Comparison of ENCODE assay signal across 8 cellular contexts in the genomic region with DNA sequence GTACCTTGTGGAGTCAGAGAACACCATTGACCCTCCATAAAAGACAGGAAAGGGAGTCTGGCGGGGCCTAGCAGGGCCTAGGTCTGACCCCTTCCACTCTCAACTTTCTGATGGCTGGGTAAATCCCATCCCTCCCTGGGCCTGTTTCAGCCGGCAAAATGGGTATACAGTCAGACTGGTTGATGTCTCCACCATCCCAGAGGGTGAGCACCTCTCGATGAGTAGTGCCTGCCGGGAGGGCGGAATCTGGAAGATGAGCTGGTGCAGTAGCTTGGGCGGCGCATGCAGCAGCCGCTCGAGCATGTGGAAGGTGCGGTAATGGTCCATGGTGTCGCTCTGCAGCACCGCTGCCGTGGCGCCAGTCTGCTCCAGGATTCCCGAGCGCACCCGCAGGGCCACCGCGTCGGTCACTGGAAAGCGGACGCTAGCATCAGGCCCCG. TPM values are rescaled to one million over a fixed set of nuclear protein-coding genes. Genes with fewer than 3 reads are reported as not detected.
DNase-seq lines count a peak whose midpoint lies in the region; ATAC-seq and TF ChIP-seq lines count a peak whose summit lies in the region.

No MANE protein-coding gene starts in this region.

- H2BK5ac ChIP-seq in mesendoderm (ENCODE audit: low read length) = no peak overlapping the region

- H3K79me1 ChIP-seq in mesendoderm (ENCODE audit: low read length) = peaks cover 9% of the 10 kb centered on the region

- H3K4me1 ChIP-seq in KMS-11 (ENCODE audit: low read depth, poor library complexity, severe bottlenecking) (peaks cover 48% of the 10 kb centered on the region), mesendoderm (ENCODE audit: control insufficient read depth, low read depth, low read length) (peaks cover 6% of the 10 kb centered on the region)

- H3K27me3 ChIP-seq in KMS-11 (ENCODE audit: insufficient read depth, low read depth) (no peaks in the 10 kb centered on the region), mesendoderm (ENCODE audit: insufficient read depth, low read length, poor library complexity) (no peaks in the 10 kb centered on the region)

- no peaks in the 10 kb centered on the region for H4K20me1 ChIP-seq in KMS-11 (ENCODE audit: insufficient read depth)

- peak overlapping the region; percentile 83 for H3K4me3 Mint-ChIP-seq in Calu3 (ENCODE audit: low read depth, unreplicated experiment)
- H3K4me3 Mint-ChIP-seq in brain = peak overlapping the region; percentile 87 to 99 (median 94)

- ATAC-seq in GM21717 (IDR thresholded peaks at IDR 0.05; ENCODE audit: unreplicated experiment) = no peak
- ATAC-seq in HG02885 (IDR thresholded peaks at IDR 0.05; ENCODE audit: poor library complexity, unreplicated experiment) = no peak
- ATAC-seq in HG02623 (IDR thresholded peaks at IDR 0.05; ENCODE audit: unreplicated experiment) = no peak

- no peak overlapping the region for H3K23ac ChIP-seq in mesendoderm (ENCODE audit: low read length)

- H3K27me3 Mint-ChIP-seq in Calu3 (ENCODE audit: unreplicated experiment) (no peaks in the 10 kb centered on the region), brain (peaks cover 15% of the 10 kb centered on the region)

- DNase-seq in Calu3 (peak; percentile 32), mesendoderm (no peak), islet precursor cell (no peak)

- H3K79me2 ChIP-seq in KMS-11 (ENCODE audit: insufficient read depth, low read depth) = peaks cover 25% of the 10 kb centered on the region
- H3K79me2 ChIP-seq in mesendoderm (ENCODE audit: control insufficient read depth, insufficient read depth, low read length) = peaks cover 3% of the 10 kb centered on the region

- H3K36me3 ChIP-seq in KMS-11 (ENCODE audit: insufficient read depth) = no peaks in the 10 kb centered on the region
- peaks cover 14% of the 10 kb centered on the region for H3K36me3 ChIP-seq in mesendoderm (ENCODE audit: control insufficient read depth, insufficient read depth, low read length)

- WGBS in mesendoderm (ENCODE audit: extremely low coverage, insufficient coverage, low lambda C conversion rate) = no CpG with 5 or more reads among the region's 23 CpGs

- CTCF ChIA-PET in Calu3 (lab: Charles Lee) = interaction anchor here (0.6 to 3.3 kb wide), 26 partner anchors 9 to 304 kb away, joined by 3 to 37 read pairs (median 5); partner anchors contain the start of genes BANF1, CFL1, FOSL1 and KAT5

- no peak overlapping the region for H4K5ac ChIP-seq in mesendoderm (ENCODE audit: low read length)

- H4K8ac ChIP-seq in mesendoderm (ENCODE audit: low read depth, low read length) = no peak overlapping the region

- no peak overlapping the region for H2BK120ac ChIP-seq in mesendoderm (ENCODE audit: low read depth, low read length)

- TF ChIP-seq CTCF in Calu3 (IDR thresholded peaks at IDR 0.05; ENCODE audit: unreplicated experiment) (no peak), KMS-11 (conservative IDR thresholded peaks at IDR 0.05; ENCODE audit: low read depth, low read length) (no peak), brain (conservative IDR thresholded peaks at IDR 0.05) (no peak)

- H2AFZ ChIP-seq in KMS-11 (ENCODE audit: low read depth) = peak overlapping the region; percentile 89

- H3K18ac ChIP-seq in mesendoderm (ENCODE audit: low read length) = no peak overlapping the region

- peak overlapping the region; percentile 97 for H3K56ac ChIP-seq in mesendoderm (ENCODE audit: low read length)

- no peak overlapping the region for H2BK15ac ChIP-seq in mesendoderm (replicated peaks; ENCODE audit: low read depth)

- intact Hi-C loops in Calu3 (cut with micrococcal nuclease; ENCODE audit: unreplicated experiment) = loop anchor here (10.0 kb wide), 1 partner anchor 97 kb away; no protein-coding TSS in a partner anchor

- peak overlapping the region; percentile 74 for H2AK5ac ChIP-seq in mesendoderm (ENCODE audit: low read length)

- H3K36me3 Mint-ChIP-seq in Calu3 (ENCODE audit: insufficient read depth, unreplicated experiment) (peaks cover 79% of the 10 kb centered on the region), brain (peaks cover 36% of the 10 kb centered on the region)

- TSS peak; percentile 12 for BruUV-seq in Calu3 (replicated peaks; lab: Mats Ljungman, UMichigan)

- peak overlapping the region; percentile 32 for H3K9ac ChIP-seq in KMS-11
- peak overlapping the region; percentile 96 for H3K9ac ChIP-seq in mesendoderm (ENCODE audit: low read length)

- H3K27ac Mint-ChIP-seq in Calu3 (ENCODE audit: unreplicated experiment) = peak overlapping the region; percentile 92
- peak overlapping the region; percentile 93 to 100 (median 98) for H3K27ac Mint-ChIP-seq in brain

- peaks cover 45% of the 10 kb centered on the region for H3K4me1 Mint-ChIP-seq in Calu3 (ENCODE audit: low read depth, unreplicated experiment)
- H3K4me1 Mint-ChIP-seq in brain = peaks cover 74% of the 10 kb centered on the region

- H3K4me3 ChIP-seq in KMS-11 (IDR thresholded peaks at IDR 0.05; ENCODE audit: insufficient read depth, low read depth, low read length) (no peak overlapping the region), mesendoderm (ENCODE audit: low read length) (peak overlapping the region; percentile 84)

- peak overlapping the region; percentile 98 for H3K4me2 ChIP-seq in KMS-11
- H3K4me2 ChIP-seq in mesendoderm (ENCODE audit: low read length) = peak overlapping the region; percentile 96

- H3K9me3 Mint-ChIP-seq in Calu3 (ENCODE audit: low read depth, unreplicated experiment) (no peaks in the 10 kb centered on the region), brain (no peaks in the 10 kb centered on the region)

- H3K27ac ChIP-seq in KMS-11 (peak overlapping the region; percentile 39; the same call in 1 of the 2 replicates), mesendoderm (ENCODE audit: low read depth, low read length) (peak overlapping the region; percentile 59)

- no peak overlapping the region for H3K4ac ChIP-seq in mesendoderm (ENCODE audit: low read depth, low read length)

RNA-seq across cellular contexts. Expression of gene FIBP, which starts 0.5 kb away (rescaled TPM):
- total RNA-seq in Calu3 (2022) = 75.8 and 79.2 TPM in 2 replicates
- 143 TPM for polyA plus RNA-seq in brain (ENCODE audit: insufficient read depth, low read depth, low replicate concordance)
- 87.5 TPM for polyA plus RNA-seq in mesendoderm (2013, experiment 1 of 2)
- polyA plus RNA-seq in mesendoderm (2013, experiment 2 of 2) = 89.2 TPM

RNA-seq across cellular contexts. Expression of gene CCDC85B, which starts 2.7 kb away (rescaled TPM):
- 26.6 and 30.2 TPM in 2 replicates for total RNA-seq in Calu3 (2022)
- 38.8 TPM for polyA plus RNA-seq in brain (ENCODE audit: insufficient read depth, low read depth, low replicate concordance)
- 9.9 TPM for polyA plus RNA-seq in mesendoderm (2013, experiment 1 of 2)
- 10.7 TPM for polyA plus RNA-seq in mesendoderm (2013, experiment 2 of 2)

RNA-seq across cellular contexts. Expression of gene CTSW, which starts 8.1 kb away (rescaled TPM):
- not detected in 2 replicates for total RNA-seq in Calu3 (2022)
- 0.76 TPM for polyA plus RNA-seq in brain (ENCODE audit: insufficient read depth, low read depth, low replicate concordance)
- not detected for polyA plus RNA-seq in mesendoderm (2013, experiment 1 of 2)
- polyA plus RNA-seq in mesendoderm (2013, experiment 2 of 2) = not detected

RNA-seq across cellular contexts. Expression of gene FOSL1, which starts 12.4 kb away (rescaled TPM):
- 69.8 and 76.1 TPM in 2 replicates for total RNA-seq in Calu3 (2022)
- polyA plus RNA-seq in brain (ENCODE audit: insufficient read depth, low read depth, low replicate concordance) = 0.76 TPM
- 9.0 TPM for polyA plus RNA-seq in mesendoderm (2013, experiment 1 of 2)
- 9.7 TPM for polyA plus RNA-seq in mesendoderm (2013, experiment 2 of 2)

RNA-seq across cellular contexts. Expression of gene EFEMP2, which starts 15.1 kb away (rescaled TPM):
- 3.4 and 3.8 TPM in 2 replicates for total RNA-seq in Calu3 (2022)
- polyA plus RNA-seq in brain (ENCODE audit: insufficient read depth, low read depth, low replicate concordance) = 17.1 TPM
- 9.1 TPM for polyA plus RNA-seq in mesendoderm (2013, experiment 1 of 2)
- polyA plus RNA-seq in mesendoderm (2013, experiment 2 of 2) = 8.7 TPM
